In the genomic region with DNA sequence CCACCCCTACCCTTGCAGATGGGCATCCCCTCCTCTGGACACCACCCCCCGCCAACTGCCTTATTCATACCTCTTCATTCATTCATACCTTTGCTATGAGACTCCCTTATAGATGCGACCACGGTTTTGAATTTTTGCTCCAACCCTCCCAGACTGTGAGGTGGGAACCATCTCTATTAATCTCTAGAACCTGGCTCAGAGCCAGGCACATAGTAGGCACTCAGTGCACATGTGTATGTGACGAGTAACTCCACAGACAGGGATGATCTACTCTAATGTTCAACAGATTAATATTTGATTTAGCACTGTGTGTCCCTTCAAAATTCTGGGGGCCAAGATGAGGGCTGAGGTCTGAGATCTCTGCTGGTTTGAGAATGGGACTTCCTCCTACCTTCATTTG, we compare ENCODE assay signal across 28 cellular contexts.
"Had no signal": no experiment of that assay in that cellular context is flagged by ENCODE, and none has a peak within 500 bp of the region (broad histone marks: within the 10 kb centered on the region; RNA-seq: fewer than 3 reads in every experiment).

No MANE protein-coding gene starts in this region.

- H3K27me3 Mint-ChIP-seq: stimulated activated memory B cell treated with anti-CD40 and anti-IgM and Interleukin-4, amounts not matched to agents 10 μg/mL and 1 μg/mL and 100 μg/mL, for 72 hours; stimulated activated naive CD8-positive, alpha-beta T cell treated with anti-CD3 and anti-CD28 coated beads, Interleukin-15, Interleukin-2, amounts not matched to agents 100 ng/mL and 50 ng/mL, for 24 hours had no signal

- H3K9me3 Mint-ChIP-seq: stimulated activated effector memory CD8-positive, alpha-beta T cell treated with anti-CD3 and anti-CD28 coated beads, Interleukin-12 subunit alpha, Interleukin-12 subunit beta, amount 100 ng/mL, for 72 hours; stimulated activated memory B cell treated with anti-CD40 and anti-IgM and Interleukin-4, amounts not matched to agents 10 μg/mL and 1 μg/mL and 100 μg/mL, for 72 hours; stimulated activated naive B cell treated with anti-CD40 and anti-IgM and Interleukin-4, amounts not matched to agents 10 μg/mL and 1 μg/mL and 100 μg/mL, for 72 hours; stimulated activated naive CD8-positive, alpha-beta T cell treated with anti-CD3 and anti-CD28 coated beads, Interleukin-15, amount 100 ng/mL, for 72 hours; stimulated activated naive CD8-positive, alpha-beta T cell treated with anti-CD3 and anti-CD28 coated beads, Interleukin-15, Interleukin-2, amounts not matched to agents 100 ng/mL and 50 ng/mL, for 24 hours; type B pancreatic cell had no signal

- H3K4me3 Mint-ChIP-seq: stimulated activated effector memory CD8-positive, alpha-beta T cell treated with anti-CD3 and anti-CD28 coated beads, Interleukin-12 subunit alpha, Interleukin-12 subunit beta, amount 100 ng/mL, for 72 hours; stimulated activated memory B cell treated with anti-CD40 and anti-IgM and Interleukin-4, amounts not matched to agents 10 μg/mL and 1 μg/mL and 100 μg/mL, for 72 hours; stimulated activated naive B cell treated with anti-CD40 and anti-IgM and Interleukin-4, amounts not matched to agents 10 μg/mL and 1 μg/mL and 100 μg/mL, for 72 hours; stimulated activated naive CD8-positive, alpha-beta T cell treated with anti-CD3 and anti-CD28 coated beads, Interleukin-15, amount 100 ng/mL, for 72 hours; stimulated activated naive CD8-positive, alpha-beta T cell treated with anti-CD3 and anti-CD28 coated beads, Interleukin-15, Interleukin-2, amounts not matched to agents 100 ng/mL and 50 ng/mL, for 24 hours; type B pancreatic cell had no signal

- H3K9me3 ChIP-seq: stomach, suprapubic skin, testis, thoracic aorta, thyroid gland, tibial artery, tibial nerve, transverse colon, upper lobe of left lung, upper lobe of right lung, uterus, vagina had no signal

- H3K4me1 ChIP-seq: stomach, suprapubic skin, testis, thyroid gland, tibial artery, tibial nerve, transverse colon, upper lobe of left lung, upper lobe of right lung, uterus, vagina had no signal

- H3K4me1 Mint-ChIP-seq: stimulated activated effector memory CD8-positive, alpha-beta T cell treated with anti-CD3 and anti-CD28 coated beads, Interleukin-12 subunit alpha, Interleukin-12 subunit beta, amount 100 ng/mL, for 72 hours; stimulated activated memory B cell treated with anti-CD40 and anti-IgM and Interleukin-4, amounts not matched to agents 10 μg/mL and 1 μg/mL and 100 μg/mL, for 72 hours; stimulated activated naive B cell treated with anti-CD40 and anti-IgM and Interleukin-4, amounts not matched to agents 10 μg/mL and 1 μg/mL and 100 μg/mL, for 72 hours; stimulated activated naive CD8-positive, alpha-beta T cell treated with anti-CD3 and anti-CD28 coated beads, Interleukin-15, amount 100 ng/mL, for 72 hours had no signal

- H3K27ac Mint-ChIP-seq: stimulated activated effector memory CD8-positive, alpha-beta T cell treated with anti-CD3 and anti-CD28 coated beads, Interleukin-12 subunit alpha, Interleukin-12 subunit beta, amount 100 ng/mL, for 72 hours; stimulated activated memory B cell treated with anti-CD40 and anti-IgM and Interleukin-4, amounts not matched to agents 10 μg/mL and 1 μg/mL and 100 μg/mL, for 72 hours; stimulated activated naive B cell treated with anti-CD40 and anti-IgM and Interleukin-4, amounts not matched to agents 10 μg/mL and 1 μg/mL and 100 μg/mL, for 72 hours; stimulated activated naive CD8-positive, alpha-beta T cell treated with anti-CD3 and anti-CD28 coated beads, Interleukin-15, amount 100 ng/mL, for 72 hours; stimulated activated naive CD8-positive, alpha-beta T cell treated with anti-CD3 and anti-CD28 coated beads, Interleukin-15, Interleukin-2, amounts not matched to agents 100 ng/mL and 50 ng/mL, for 24 hours; type B pancreatic cell had no signal

- FAIRE-seq: urothelium cell line had no signal

- H3K4me3 ChIP-seq: stomach, suprapubic skin, testis, thoracic aorta, thyroid gland, tibial artery, tibial nerve, transverse colon, upper lobe of left lung, upper lobe of right lung, uterus, vagina had no signal

- DNase-seq: stimulated activated CD4-positive, alpha-beta T cell treated with anti-CD3 and anti-CD28 coated beads, Interleukin-2, amount 100 ng/mL, for 48 hours; stimulated activated CD4-positive, alpha-beta T cell treated with anti-CD3 and anti-CD28 coated beads, Interleukin-4, amount 100 ng/mL, for 1 hour; stimulated activated CD4-positive, alpha-beta T cell treated with anti-CD3 and anti-CD28 coated beads, Interleukin-4, amount 100 ng/mL, for 24 hours; stimulated activated CD4-positive, alpha-beta T cell treated with anti-CD3 and anti-CD28 coated beads, Interleukin-4, amount 100 ng/mL, for 4 hours; stimulated activated CD8-positive, alpha-beta memory T cell treated with anti-CD3 and anti-CD28 coated beads, Interleukin-4, amount 100 ng/mL, for 48 hours; stimulated activated naive B cell treated with anti-CD40 and anti-IgM and Interleukin-4, amounts not matched to agents 10 μg/mL and 1 μg/mL and 100 μg/mL, for 72 hours; stimulated activated naive CD4-positive, alpha-beta T cell; stimulated activated naive CD4-positive, alpha-beta T cell treated with Interleukin-2 at 50 U/mL for 16 hours; stimulated activated naive CD8-positive, alpha-beta T cell treated with anti-CD3 and anti-CD28 coated beads, Interleukin-15, amount 100 ng/mL, for 72 hours; stimulated activated naive CD8-positive, alpha-beta T cell treated with anti-CD3 and anti-CD28 coated beads, Interleukin-15, Interleukin-2, amounts not matched to agents 100 U/mL and 50 U/mL, for 24 hours; stomach; testis; thyroid gland; tibial artery; transverse colon; trophoblast cell; upper lobe of left lung; upper lobe of right lung; uterus had no signal

- H3K27ac ChIP-seq: stomach, suprapubic skin, testis, thoracic aorta, thyroid gland, tibial artery, tibial nerve, transverse colon, upper lobe of left lung, upper lobe of right lung, uterus, vagina had no signal

- ATAC-seq: stimulated activated effector memory CD8-positive, alpha-beta T cell treated with anti-CD3 and anti-CD28 coated beads, Interleukin-12 subunit alpha, Interleukin-12 subunit beta, amount 100 ng/mL, for 72 hours; stimulated activated memory B cell treated with anti-CD40 and anti-IgM and Interleukin-4, amounts not matched to agents 10 μg/mL and 1 μg/mL and 100 μg/mL, for 72 hours; stimulated activated naive B cell treated with anti-CD40 and anti-IgM and Interleukin-4, amounts not matched to agents 10 μg/mL and 1 μg/mL and 100 μg/mL, for 72 hours; stimulated activated naive CD8-positive, alpha-beta T cell treated with anti-CD3 and anti-CD28 coated beads, Interleukin-15, amount 100 ng/mL, for 72 hours; stimulated activated naive CD8-positive, alpha-beta T cell treated with anti-CD3 and anti-CD28 coated beads, Interleukin-15, Interleukin-2, amounts not matched to agents 100 U/mL and 50 U/mL, for 24 hours; upper lobe of right lung had no signal

- H3K36me3 Mint-ChIP-seq: stimulated activated effector memory CD8-positive, alpha-beta T cell treated with anti-CD3 and anti-CD28 coated beads, Interleukin-12 subunit alpha, Interleukin-12 subunit beta, amount 100 ng/mL, for 72 hours; stimulated activated memory B cell treated with anti-CD40 and anti-IgM and Interleukin-4, amounts not matched to agents 10 μg/mL and 1 μg/mL and 100 μg/mL, for 72 hours; stimulated activated naive B cell treated with anti-CD40 and anti-IgM and Interleukin-4, amounts not matched to agents 10 μg/mL and 1 μg/mL and 100 μg/mL, for 72 hours; type B pancreatic cell had no signal

- H3K36me3 ChIP-seq: stomach, suprapubic skin, thoracic aorta, thyroid gland, tibial artery, tibial nerve, transverse colon, upper lobe of left lung, upper lobe of right lung, uterus, vagina had no signal

- H3K27me3 ChIP-seq: testis, thyroid gland, tibial nerve, upper lobe of left lung, upper lobe of right lung, uterus, vagina had no signal
